In genomic region chr6:166588691-166589333, GRCh38 we compare ENCODE assay signal across 9 cellular contexts. TPM values are rescaled to one million over a fixed set of nuclear protein-coding genes. Genes with fewer than 3 reads are reported as not detected.
DNase-seq lines count a peak whose midpoint lies in the region; ATAC-seq and TF ChIP-seq lines count a peak whose summit lies in the region.
"Had no signal": no experiment of that assay in that cellular context is flagged by ENCODE, and none has a peak within 500 bp of the region (broad histone marks: within the 10 kb centered on the region; RNA-seq: fewer than 3 reads in every experiment).

No MANE protein-coding gene starts in this region.

- H3K4me3 ChIP-seq in OCI-LY7 (ENCODE audit: low read depth, low read length, poor library complexity, severe bottlenecking) = peak overlapping the region; percentile 32
- H3K4me3 ChIP-seq in mammary epithelial cell (replicated peaks in 1 of 3; ENCODE audit: insufficient read depth in 1 of 3, low read depth in 2 of 3, low read length in 3 of 3) = no peak overlapping the region

- TF ChIP-seq CTCF in CD14-positive monocyte (IDR thresholded peaks at IDR 0.05) (no peak), OCI-LY7 (conservative IDR thresholded peaks at IDR 0.05; ENCODE audit: low read length) (no peak), mammary epithelial cell (conservative IDR thresholded peaks at IDR 0.05 in 1 of 2, IDR thresholded peaks at IDR 0.05 in 1 of 2; ENCODE audit: extremely low read depth in 1 of 2, insufficient read depth in 1 of 2, low read depth in 1 of 2, low read length in 2 of 2) (no peak)

- H3K27me3 Mint-ChIP-seq in CD14-positive monocyte (ENCODE audit: low read depth in 3 of 3) = peaks cover 0 to 3% (median 1%) of the 10 kb centered on the region in 3 donors
- H3K27me3 Mint-ChIP-seq: activated naive CD8-positive, alpha-beta T cell treated with anti-CD3 and anti-CD28 coated beads, Interleukin-2, amount 10 ng/mL, durations not matched to agents 7 days and 5 days had no signal

- H4K20me1 ChIP-seq in OCI-LY7 (ENCODE audit: insufficient read depth, low read length) (no peaks in the 10 kb centered on the region), mammary epithelial cell (ENCODE audit: insufficient read depth, low read length) (no peaks in the 10 kb centered on the region)

- H3K4me3 Mint-ChIP-seq in CD14-positive monocyte = peak overlapping the region; percentile 45 to 83
- H3K4me3 Mint-ChIP-seq: activated naive CD8-positive, alpha-beta T cell treated with anti-CD3 and anti-CD28 coated beads, Interleukin-2, amount 10 ng/mL, durations not matched to agents 7 days and 5 days had no signal

- H3K27ac Mint-ChIP-seq in CD14-positive monocyte = peak overlapping the region; percentile 80 to 94 (median 89)
- H3K27ac Mint-ChIP-seq: activated naive CD8-positive, alpha-beta T cell treated with anti-CD3 and anti-CD28 coated beads, Interleukin-2, amount 10 ng/mL, durations not matched to agents 7 days and 5 days had no signal

- H3K9me2 ChIP-seq in OCI-LY7 (ENCODE audit: insufficient read depth, low read length) = no peaks in the 10 kb centered on the region

- no peak overlapping the region for H3K9ac ChIP-seq in mammary epithelial cell (ENCODE audit: insufficient read depth, low read length)

- DNase-seq in CD14-positive monocyte (ENCODE audit: low spot score) (no peak), OCI-LY7 (ENCODE audit: low spot score) (peak; percentile 42), kidney tubule cell (ENCODE audit: low spot score) (peak; percentile 53), NCI-H187 treated with DMSO at 0.1 percent for 48 hours (lab: John Stamatoyannopoulos, UW) (no peak), mammary epithelial cell (no peak)
- no peak for DNase-seq in activated CD4-positive, alpha-beta T cell treated with anti-CD3 and anti-CD28 coated beads for 1 hour
- DNase-seq: activated naive CD8-positive, alpha-beta T cell treated with anti-CD3 and anti-CD28 coated beads, Interleukin-2, amount 10 ng/mL, durations not matched to agents 7 days and 5 days had no signal

- H3K9me3 ChIP-seq in OCI-LY7 (ENCODE audit: low read length) (no peaks in the 10 kb centered on the region), mammary epithelial cell (replicated peaks; ENCODE audit: insufficient read depth, low read length) (no peaks in the 10 kb centered on the region)

- no TSS peak for BruUV-seq in OCI-LY7 (replicated peaks; lab: Mats Ljungman, UMichigan)
- BruUV-seq in mammary epithelial cell (replicated peaks; lab: Mats Ljungman, UMichigan) = no TSS peak

- intact Hi-C loops in CD14-positive monocyte (cut with micrococcal nuclease) (no loop called here), OCI-LY7 (cut with micrococcal nuclease; ENCODE audit: unreplicated experiment) (loop anchor here (1.0 to 5.0 kb wide), 3 partner anchors 38 to 368 kb away; partner anchors contain the start of gene RPS6KA2), mammary epithelial cell (cut with micrococcal nuclease) (no loop called here)

- no peaks in the 10 kb centered on the region for H3K36me3 Mint-ChIP-seq in CD14-positive monocyte
- H3K36me3 Mint-ChIP-seq: activated naive CD8-positive, alpha-beta T cell treated with anti-CD3 and anti-CD28 coated beads, Interleukin-2, amount 10 ng/mL, durations not matched to agents 7 days and 5 days had no signal

- CTCF ChIA-PET in OCI-LY7 (lab: Charles Lee; ENCODE audit: unreplicated experiment) = interaction anchor here (1.7 kb wide), 1 partner anchor 39 kb away, joined by 7 read pairs; no protein-coding TSS in a partner anchor
- CTCF ChIA-PET in mammary epithelial cell (lab: Charles Lee; ENCODE audit: low non-redundant PET) = no interaction called here

- H3K36me3 ChIP-seq in OCI-LY7 (ENCODE audit: insufficient read depth, low read length) (no peaks in the 10 kb centered on the region), mammary epithelial cell (ENCODE audit: insufficient read depth, low read length) (no peaks in the 10 kb centered on the region)

- 78% methylated on average over 11 of the region's 11 CpGs for WGBS in mammary epithelial cell (ENCODE audit: low coverage, missing lambda C conversion rate)

- H2AFZ ChIP-seq in OCI-LY7 (ENCODE audit: low read length) (peak overlapping the region; percentile 94), mammary epithelial cell (ENCODE audit: low read depth, low read length) (no peak overlapping the region)

- H3K27me3 ChIP-seq in mammary epithelial cell (ENCODE audit: insufficient read depth, low read length) = no peaks in the 10 kb centered on the region

- POLR2A ChIA-PET in OCI-LY7 (lab: Charles Lee) = interaction anchor here (0.6 to 1.7 kb wide), 7 partner anchors 9 to 247 kb away, joined by 3 to 6 read pairs (median 4); partner anchors contain the start of gene RPS6KA2

- H3K79me2 ChIP-seq in OCI-LY7 (ENCODE audit: insufficient read depth, low read depth, low read length) (no peaks in the 10 kb centered on the region), mammary epithelial cell (ENCODE audit: insufficient read depth, low read length) (peaks cover 41% of the 10 kb centered on the region)

- ATAC-seq in GM21576 (IDR thresholded peaks at IDR 0.05; ENCODE audit: unreplicated experiment) (peak; percentile 30), HG03342 (IDR thresholded peaks at IDR 0.05; ENCODE audit: unreplicated experiment) (no peak)

- H3K4me2 ChIP-seq in OCI-LY7 (ENCODE audit: low read length) = peak overlapping the region; percentile 79
- no peak overlapping the region for H3K4me2 ChIP-seq in mammary epithelial cell (ENCODE audit: insufficient read depth, low read depth, low read length)

- H3K4me1 Mint-ChIP-seq in CD14-positive monocyte = peaks cover 50% of the 10 kb centered on the region

- dilution Hi-C loops in mammary epithelial cell (cut with HindIII; ENCODE audit: low sequenced_read_pairs) = no loop called here

- H3K27ac ChIP-seq in OCI-LY7 (ENCODE audit: low read depth, low read length, poor library complexity, severe bottlenecking) (peak overlapping the region; percentile 93), mammary epithelial cell (ENCODE audit: insufficient read depth, low read depth, low read length) (no peak overlapping the region)

- in situ Hi-C loops in mammary epithelial cell (cut with MboI; ENCODE audit: low sequenced_read_pairs in 2 of 2) = no loop called here

- peaks cover 35% of the 10 kb centered on the region for H3K4me1 ChIP-seq in OCI-LY7 (ENCODE audit: insufficient read depth, low read length, poor library complexity, severe bottlenecking)
- H3K4me1 ChIP-seq in mammary epithelial cell (ENCODE audit: insufficient read depth, low read length) = peaks cover 8% of the 10 kb centered on the region

- peaks cover 0 to 3% (median 0%) of the 10 kb centered on the region in 7 donors for H3K9me3 Mint-ChIP-seq in CD14-positive monocyte
- H3K9me3 Mint-ChIP-seq: activated naive CD8-positive, alpha-beta T cell treated with anti-CD3 and anti-CD28 coated beads, Interleukin-2, amount 10 ng/mL, durations not matched to agents 7 days and 5 days had no signal

RNA-seq across cellular contexts. Expression of gene RAMACL, which starts 2.3 kb away (rescaled TPM):
- polyA plus RNA-seq in CD14-positive monocyte = under 1 TPM; 0.11 to 0.33 TPM
- 0.41 TPM in 1 of 2 replicates, not detected in the other for total RNA-seq in OCI-LY7 (2014; rRNA removed; shearing (Covaris generic))
- 0.30 and 0.33 TPM in 2 replicates for total RNA-seq in OCI-LY7 (2022)
- 1 to 10 TPM in 1 of 2 donors, under 1 TPM in 1; 0.83 to 3.7 TPM for total RNA-seq in mammary epithelial cell
- polyA plus RNA-seq in mammary epithelial cell = 0.15 TPM
- polyA minus RNA-seq in mammary epithelial cell = not detected

RNA-seq across cellular contexts. Expression of gene RPS6KA2, which starts 38.2 kb away (rescaled TPM):
- polyA plus RNA-seq in CD14-positive monocyte (1 to 10 TPM; 1.4 to 3.1 TPM), mammary epithelial cell (28.0 TPM)
- 0.69 and 1.6 TPM in 2 replicates for total RNA-seq in OCI-LY7 (2014; rRNA removed; shearing (Covaris generic))
- total RNA-seq in OCI-LY7 (2022) (1.5 and 1.9 TPM in 2 replicates), mammary epithelial cell (10 to 100 TPM; 47.8 to 48.8 TPM)
- 115 TPM for polyA minus RNA-seq in mammary epithelial cell

Comparison
In these comparisons a context has a peak if more than half of its experiments do, and no peak if none do; other contexts are left out.
1. DNase-seq: peak in OCI-LY7 (single experiment) and kidney tubule cell (single experiment); none in CD14-positive monocyte (single experiment), NCI-H187 treated with DMSO at 0.1 percent for 48 hours (single experiment), activated CD4-positive, alpha-beta T cell treated with anti-CD3 and anti-CD28 coated beads for 1 hour (single experiment) and mammary epithelial cell (single experiment).
2. RNA of gene RPS6KA2, which starts 38.2 kb away (total RNA-seq): 47.8 to 48.8 TPM in mammary epithelial cell; 0.69 to 1.9 TPM in OCI-LY7; every median in the first group is over 10 times any median in the second.